ENCODE assay signal across 17 cellular contexts in genomic region chr6:39425346-39426056, GRCh38.
A peak's percentile ranks its signal among the peaks of the same experiment; 100 is the strongest.
DNase-seq lines count a peak whose midpoint lies in the region; ATAC-seq, FAIRE-seq and TF ChIP-seq lines count a peak whose summit lies in the region.
"Had no signal": no experiment of that assay in that cellular context is flagged by ENCODE, and none has a peak within 500 bp of the region (broad histone marks: within the 10 kb centered on the region; RNA-seq: fewer than 3 reads in every experiment).

No MANE protein-coding gene starts in this region.

- H3K79me2 ChIP-seq in SK-N-SH (ENCODE audit: insufficient read depth) (no peaks in the 10 kb centered on the region), astrocyte (ENCODE audit: insufficient read depth, low read length) (no peaks in the 10 kb centered on the region)

- no peaks in the 10 kb centered on the region for H3F3A ChIP-seq in SK-N-SH (replicated peaks; ENCODE audit: insufficient read depth)

- TF ChIP-seq EP300 in SK-N-SH (IDR thresholded peaks at IDR 0.05; ENCODE audit: borderline replicate concordance in 1 of 2, low read depth in 1 of 2, low read length in 1 of 2) = no peak

- 0 out of 2 replicates have a peak overlapping the region, but pooled peaks have one; percentile 2 for H3K9ac ChIP-seq in SK-N-SH
- peak overlapping the region; percentile 37 for H3K9ac ChIP-seq in astrocyte (ENCODE audit: low read length)

- H3K36me3 ChIP-seq in SK-N-SH (replicated peaks in 1 of 2; ENCODE audit: control insufficient read depth in 1 of 2, insufficient read depth in 2 of 2, low read length in 1 of 2) = no peaks in the 10 kb centered on the region
- H3K36me3 ChIP-seq in astrocyte (ENCODE audit: insufficient read depth, low read length) = no peaks in the 10 kb centered on the region
- H3K36me3 ChIP-seq in left lung = no peaks in the 10 kb centered on the region

- H3K4me1 Mint-ChIP-seq in astrocyte (ENCODE audit: low read depth, unreplicated experiment) (peaks cover 11% of the 10 kb centered on the region), glutamatergic neuron (ENCODE audit: low read depth, unreplicated experiment) (no peaks in the 10 kb centered on the region)
- H3K4me1 Mint-ChIP-seq: activated B cell treated with CpG ODN at 0.5 μM for 24 hours had no signal

- H3K9me3 ChIP-seq in SK-N-SH = no peaks in the 10 kb centered on the region
- no peaks in the 10 kb centered on the region for H3K9me3 ChIP-seq in astrocyte (ENCODE audit: insufficient read depth, low read depth, low read length)
- H3K9me3 ChIP-seq in left lung = no peaks in the 10 kb centered on the region

- no peak for DNase-seq in SK-N-SH
- no peak for DNase-seq in astrocyte (ENCODE audit: low read depth)
- DNase-seq in left lung = no peak
- DNase-seq in frontal cortex (ENCODE audit: low spot score in 2 of 2) = no peak
- no peak for DNase-seq in glutamatergic neuron
- DNase-seq in MV-4-11 (lab: John Stamatoyannopoulos, UW) = no peak
- DNase-seq: ACHN; activated B cell treated with CpG ODN at 0.5 μM for 24 hours; activated naive CD4-positive, alpha-beta T cell treated with anti-CD3 and anti-CD28 coated beads, Interleukin-2, amount 50 U/mL, for 16 hours; central memory CD4-positive, alpha-beta T cell; GOT3; islet precursor cell; NCI-H1092 treated with DMSO at 0.1 percent for 48 hours; stimulated activated CD8-positive, alpha-beta memory T cell treated with anti-CD3 and anti-CD28 coated beads, Interleukin-4, amount 100 ng/mL, for 48 hours had no signal

- TF ChIP-seq RAD21 in SK-N-SH (IDR thresholded peaks at IDR 0.05; ENCODE audit: low read length) = no peak

- H3K4me2 ChIP-seq in SK-N-SH (0 out of 2 replicates have a peak overlapping the region, but pooled peaks have one; percentile 25), astrocyte (ENCODE audit: low read length) (peak overlapping the region; percentile 73)

- no peak for FAIRE-seq in astrocyte (lab: Jason Lieb, UNC)
- FAIRE-seq in frontal cortex (lab: Jason Lieb, UNC) = no peak
- FAIRE-seq: endometrium had no signal

- ATAC-seq in SK-N-SH treated with all-trans-retinoic acid at 6 μM for 48 hours (no peak), left lung (peak; percentile 9)

- 25% methylated on average over 6 of the region's 6 CpGs for WGBS in SK-N-SH (ENCODE audit: low lambda C conversion rate)

- H3K27me3 ChIP-seq in SK-N-SH (ENCODE audit: insufficient read depth) (no peaks in the 10 kb centered on the region), astrocyte (ENCODE audit: insufficient read depth, low read length) (no peaks in the 10 kb centered on the region), left lung (no peaks in the 10 kb centered on the region)

- H3K9me2 ChIP-seq in SK-N-SH = no peaks in the 10 kb centered on the region

- peak overlapping the region in 1 of 2 experiments; percentile 48; a peak in 2 of 4 replicates for H3K27ac ChIP-seq in SK-N-SH (ENCODE audit: low read depth in 2 of 2, low read length in 1 of 2)
- H3K27ac ChIP-seq in astrocyte (ENCODE audit: low read depth, low read length) = peak overlapping the region; percentile 44
- H3K27ac ChIP-seq in left lung = peak overlapping the region in 1 of 2 donors; percentile 16
- peak overlapping the region; percentile 64 for H3K27ac ChIP-seq in temporal lobe (ENCODE audit: low read depth, low read length)

- H3K4me3 ChIP-seq in SK-N-SH (ENCODE audit: low read depth in 2 of 2, low read length in 1 of 2) (no peak overlapping the region), astrocyte (ENCODE audit: insufficient read depth, low read depth, low read length) (no peak overlapping the region), left lung (no peak overlapping the region)

- peak overlapping the region; percentile 65; the same call in 1 of the 2 replicates for H2AFZ ChIP-seq in SK-N-SH (ENCODE audit: low read depth)
- no peak overlapping the region for H2AFZ ChIP-seq in astrocyte (ENCODE audit: low read depth, low read length)

- TF ChIP-seq CTCF in SK-N-SH (IDR thresholded peaks at IDR 0.05) = no peak
- no peak for TF ChIP-seq CTCF in astrocyte (IDR thresholded peaks at IDR 0.05; ENCODE audit: insufficient read depth, low read depth, low read length)
- TF ChIP-seq CTCF in left lung (IDR thresholded peaks at IDR 0.05) = no peak
- no peak for TF ChIP-seq CTCF in glutamatergic neuron (IDR thresholded peaks at IDR 0.05; ENCODE audit: partially characterized antibody, unreplicated experiment)

- H3K36me3 Mint-ChIP-seq in astrocyte (ENCODE audit: low read depth, unreplicated experiment) (no peaks in the 10 kb centered on the region), glutamatergic neuron (ENCODE audit: unreplicated experiment) (no peaks in the 10 kb centered on the region)

- no peaks in the 10 kb centered on the region for H4K20me1 ChIP-seq in SK-N-SH (ENCODE audit: insufficient read depth)
- H4K20me1 ChIP-seq in astrocyte (ENCODE audit: insufficient read depth, low read length) = no peaks in the 10 kb centered on the region

- H3K27ac Mint-ChIP-seq in astrocyte (ENCODE audit: unreplicated experiment) (no peak overlapping the region), glutamatergic neuron (ENCODE audit: unreplicated experiment) (no peak overlapping the region)
- H3K27ac Mint-ChIP-seq: activated B cell treated with CpG ODN at 0.5 μM for 24 hours had no signal

- no peak overlapping the region for H3K4me3 Mint-ChIP-seq in astrocyte (ENCODE audit: unreplicated experiment)
- no peak overlapping the region for H3K4me3 Mint-ChIP-seq in glutamatergic neuron (ENCODE audit: unreplicated experiment)
- H3K4me3 Mint-ChIP-seq: activated B cell treated with CpG ODN at 0.5 μM for 24 hours had no signal

- POLR2A ChIA-PET in SK-N-SH (lab: Yijun Ruan, JAX) = interaction anchor here (0.6 kb wide), 1 partner anchor 15 kb away, joined by 3 read pairs; no protein-coding TSS in a partner anchor

- intact Hi-C loops in left lung (cut with DNase I) = no loop called here

- H3K27me3 Mint-ChIP-seq in astrocyte (ENCODE audit: low read depth, unreplicated experiment) = no peaks in the 10 kb centered on the region
- no peaks in the 10 kb centered on the region for H3K27me3 Mint-ChIP-seq in glutamatergic neuron (ENCODE audit: unreplicated experiment)

- H3K9me3 Mint-ChIP-seq in astrocyte (ENCODE audit: unreplicated experiment) = peaks cover 1% of the 10 kb centered on the region
- H3K9me3 Mint-ChIP-seq in glutamatergic neuron (ENCODE audit: unreplicated experiment) = no peaks in the 10 kb centered on the region
- H3K9me3 Mint-ChIP-seq: activated B cell treated with CpG ODN at 0.5 μM for 24 hours had no signal

- H3K4me1 ChIP-seq in SK-N-SH (ENCODE audit: control insufficient read depth in 1 of 2, insufficient read depth in 2 of 2, low read depth in 1 of 2, low read length in 1 of 2) = peaks cover 10 to 11% of the 10 kb centered on the region in 2 experiments; a peak in 3 of 4 replicates
- H3K4me1 ChIP-seq in astrocyte (ENCODE audit: insufficient read depth, low read length) = peaks cover 5% of the 10 kb centered on the region
- peaks cover 0 to 6% of the 10 kb centered on the region in 2 donors for H3K4me1 ChIP-seq in left lung

- CTCF ChIA-PET in SK-N-SH (lab: Yijun Ruan, JAX) = no interaction called here

TF ChIP-seq in SK-N-SH, 30 proteins besides CTCF, POLR2A, EP300 and RAD21 (continues in another document):
- TF ChIP-seq EZH2phosphoT487 (IDR thresholded peaks at IDR 0.05; ENCODE audit: borderline replicate concordance, low read depth) (no peak), NRF1 (IDR thresholded peaks at IDR 0.05; ENCODE audit: low read depth, low read length) (no peak), MAX (IDR thresholded peaks at IDR 0.05; ENCODE audit: low read depth) (no peak), NFIC (IDR thresholded peaks at IDR 0.05; ENCODE audit: borderline replicate concordance) (no peak), TCF12 (IDR thresholded peaks at IDR 0.05) (no peak)
- TF ChIP-seq, protein P1, sequence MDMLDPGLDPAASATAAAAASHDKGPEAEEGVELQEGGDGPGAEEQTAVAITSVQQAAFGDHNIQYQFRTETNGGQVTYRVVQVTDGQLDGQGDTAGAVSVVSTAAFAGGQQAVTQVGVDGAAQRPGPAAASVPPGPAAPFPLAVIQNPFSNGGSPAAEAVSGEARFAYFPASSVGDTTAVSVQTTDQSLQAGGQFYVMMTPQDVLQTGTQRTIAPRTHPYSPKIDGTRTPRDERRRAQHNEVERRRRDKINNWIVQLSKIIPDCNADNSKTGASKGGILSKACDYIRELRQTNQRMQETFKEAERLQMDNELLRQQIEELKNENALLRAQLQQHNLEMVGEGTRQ (IDR thresholded peaks at IDR 0.05; ENCODE audit: borderline replicate concordance, low read depth, low read length) = no peak

TF ChIP-seq in SK-N-SH treated with all-trans-retinoic acid at 6 μM for 48 hours, 23 proteins besides CTCF, POLR2A, EP300 and RAD21 (continues in another document):
- TF ChIP-seq ZC3H10 (CRISPR knock-in tag; IDR thresholded peaks at IDR 0.05) (no peak), TOX (CRISPR knock-in tag; IDR thresholded peaks at IDR 0.05; ENCODE audit: borderline replicate concordance) (no peak), POU6F1 (CRISPR knock-in tag; IDR thresholded peaks at IDR 0.05; ENCODE audit: borderline replicate concordance, low read depth) (no peak), ISL1 (CRISPR knock-in tag; IDR thresholded peaks at IDR 0.05) (no peak), ARNTL (CRISPR knock-in tag; IDR thresholded peaks at IDR 0.05; ENCODE audit: borderline replicate concordance, low read depth) (no peak), GLIS3 (CRISPR knock-in tag; IDR thresholded peaks at IDR 0.05) (no peak)
- TF ChIP-seq, protein P2, sequence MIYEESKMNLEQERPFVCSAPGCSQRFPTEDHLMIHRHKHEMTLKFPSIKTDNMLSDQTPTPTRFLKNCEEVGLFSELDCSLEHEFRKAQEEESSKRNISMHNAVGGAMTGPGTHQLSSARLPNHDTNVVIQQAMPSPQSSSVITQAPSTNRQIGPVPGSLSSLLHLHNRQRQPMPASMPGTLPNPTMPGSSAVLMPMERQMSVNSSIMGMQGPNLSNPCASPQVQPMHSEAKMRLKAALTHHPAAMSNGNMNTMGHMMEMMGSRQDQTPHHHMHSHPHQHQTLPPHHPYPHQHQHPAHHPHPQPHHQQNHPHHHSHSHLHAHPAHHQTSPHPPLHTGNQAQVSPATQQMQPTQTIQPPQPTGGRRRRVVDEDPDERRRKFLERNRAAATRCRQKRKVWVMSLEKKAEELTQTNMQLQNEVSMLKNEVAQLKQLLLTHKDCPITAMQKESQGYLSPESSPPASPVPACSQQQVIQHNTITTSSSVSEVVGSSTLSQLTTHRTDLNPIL (CRISPR knock-in tag; IDR thresholded peaks at IDR 0.05; ENCODE audit: low read depth) = no peak
